ENCODE assay signal across 4 cellular contexts in the genomic region with DNA sequence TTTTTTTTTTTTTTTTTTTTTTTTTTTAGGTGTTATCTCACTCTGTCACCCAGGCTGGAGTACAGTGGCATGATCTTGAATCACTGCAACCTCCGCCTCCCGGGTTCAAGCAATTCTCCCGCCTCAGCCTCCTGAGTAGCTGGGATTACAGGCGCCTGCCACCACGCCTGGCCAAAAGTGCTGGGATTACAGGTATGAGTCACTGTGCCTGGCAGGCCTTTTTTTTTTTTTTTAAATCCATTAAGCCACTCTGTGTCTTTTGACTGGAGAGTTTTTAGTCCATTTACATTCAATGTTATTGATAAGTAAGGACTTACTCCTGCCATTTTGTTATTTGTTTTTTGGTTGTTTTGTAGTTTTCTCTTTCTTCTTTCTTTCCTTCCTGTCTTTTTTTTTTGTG. TPM values are rescaled to one million over a fixed set of nuclear protein-coding genes. Genes with fewer than 3 reads are reported as not detected.
"Had no signal": no experiment of that assay in that cellular context is flagged by ENCODE, and none has a peak within 500 bp of the region (broad histone marks: within the 10 kb centered on the region; RNA-seq: fewer than 3 reads in every experiment).

No MANE protein-coding gene starts in this region.

RNA-seq across cellular contexts. Expression of gene SIRPB2, which starts 6.2 kb away (rescaled TPM):
- total RNA-seq: endodermal cell; myocyte; naive thymus-derived CD8-positive, alpha-beta T cell; osteocyte had no signal
- polyA plus RNA-seq: naive thymus-derived CD8-positive, alpha-beta T cell had no signal
